Comparison of ENCODE assay signal across 2 cellular contexts in genomic region chr2:120277505-120278205, GRCh38.
TF ChIP-seq lines count a peak whose summit lies in the region.

No MANE protein-coding gene starts in this region.

TF ChIP-seq in HepG2, 621 proteins besides CTCF, POLR2A, EP300 and RAD21 (continues in another document):
- TF ChIP-seq FOXK2 (IDR thresholded peaks at IDR 0.05): peak; percentile 4; the same call in 1 of the 2 replicates
- no peak for TF ChIP-seq STAT6 (CRISPR knock-in tag; IDR thresholded peaks at IDR 0.05; ENCODE audit: borderline replicate concordance)
- TF ChIP-seq ZBTB1 (CRISPR knock-in tag; IDR thresholded peaks at IDR 0.05; ENCODE audit: borderline replicate concordance): no peak
- no peak for TF ChIP-seq RCOR2 (CRISPR knock-in tag; IDR thresholded peaks at IDR 0.05)
- TF ChIP-seq SUZ12 (IDR thresholded peaks at IDR 0.05; ENCODE audit: low read depth, low read length): no peak
- no peak for TF ChIP-seq ARNTL (CRISPR knock-in tag; IDR thresholded peaks at IDR 0.05)
- TF ChIP-seq ZNF672 (CRISPR knock-in tag; IDR thresholded peaks at IDR 0.05): 0 out of 2 replicates have a peak, but pooled peaks have one; percentile 34
- 0 out of 2 replicates have a peak, but pooled peaks have one; percentile 34 for TF ChIP-seq BATF2 (CRISPR knock-in tag; IDR thresholded peaks at IDR 0.05)
- no peak for TF ChIP-seq ZNF513 (CRISPR knock-in tag; conservative IDR thresholded peaks at IDR 0.05)
- TF ChIP-seq JUN (CRISPR knock-in tag; IDR thresholded peaks at IDR 0.05): no peak
- peak; percentile 40 for TF ChIP-seq ZNF282 (IDR thresholded peaks at IDR 0.05; ENCODE audit: partially characterized antibody)
- TF ChIP-seq ZNF484 (CRISPR knock-in tag; IDR thresholded peaks at IDR 0.05; ENCODE audit: borderline replicate concordance, low read depth): no peak
- TF ChIP-seq SOX6 (IDR thresholded peaks at IDR 0.05): 0 out of 2 replicates have a peak, but pooled peaks have one; percentile 11
- TF ChIP-seq SOX6 (CRISPR knock-in tag; IDR thresholded peaks at IDR 0.05): no peak
- no peak for TF ChIP-seq ZNF713 (CRISPR knock-in tag; IDR thresholded peaks at IDR 0.05)
- TF ChIP-seq ZNF512 (CRISPR knock-in tag; IDR thresholded peaks at IDR 0.05): no peak
- TF ChIP-seq, protein P1, sequence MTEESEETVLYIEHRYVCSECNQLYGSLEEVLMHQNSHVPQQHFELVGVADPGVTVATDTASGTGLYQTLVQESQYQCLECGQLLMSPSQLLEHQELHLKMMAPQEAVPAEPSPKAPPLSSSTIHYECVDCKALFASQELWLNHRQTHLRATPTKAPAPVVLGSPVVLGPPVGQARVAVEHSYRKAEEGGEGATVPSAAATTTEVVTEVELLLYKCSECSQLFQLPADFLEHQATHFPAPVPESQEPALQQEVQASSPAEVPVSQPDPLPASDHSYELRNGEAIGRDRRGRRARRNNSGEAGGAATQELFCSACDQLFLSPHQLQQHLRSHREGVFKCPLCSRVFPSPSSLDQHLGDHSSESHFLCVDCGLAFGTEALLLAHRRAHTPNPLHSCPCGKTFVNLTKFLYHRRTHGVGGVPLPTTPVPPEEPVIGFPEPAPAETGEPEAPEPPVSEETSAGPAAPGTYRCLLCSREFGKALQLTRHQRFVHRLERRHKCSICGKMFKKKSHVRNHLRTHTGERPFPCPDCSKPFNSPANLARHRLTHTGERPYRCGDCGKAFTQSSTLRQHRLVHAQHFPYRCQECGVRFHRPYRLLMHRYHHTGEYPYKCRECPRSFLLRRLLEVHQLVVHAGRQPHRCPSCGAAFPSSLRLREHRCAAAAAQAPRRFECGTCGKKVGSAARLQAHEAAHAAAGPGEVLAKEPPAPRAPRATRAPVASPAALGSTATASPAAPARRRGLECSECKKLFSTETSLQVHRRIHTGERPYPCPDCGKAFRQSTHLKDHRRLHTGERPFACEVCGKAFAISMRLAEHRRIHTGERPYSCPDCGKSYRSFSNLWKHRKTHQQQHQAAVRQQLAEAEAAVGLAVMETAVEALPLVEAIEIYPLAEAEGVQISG (CRISPR knock-in tag; IDR thresholded peaks at IDR 0.05): no peak
- TF ChIP-seq IKZF1 (IDR thresholded peaks at IDR 0.05): 0 out of 2 replicates have a peak, but pooled peaks have one; percentile 76
- peak; percentile 5; the same call in 1 of the 2 replicates for TF ChIP-seq ATF7 (IDR thresholded peaks at IDR 0.05)
- TF ChIP-seq ATF7 (CRISPR knock-in tag; IDR thresholded peaks at IDR 0.05): no peak
- no peak for TF ChIP-seq CBX1 (IDR thresholded peaks at IDR 0.05; ENCODE audit: low read depth)
- TF ChIP-seq PHB2 (IDR thresholded peaks at IDR 0.05; ENCODE audit: partially characterized antibody): peak; percentile 11
- TF ChIP-seq GTF3A (CRISPR knock-in tag; conservative IDR thresholded peaks at IDR 0.05): no peak

TF ChIP-seq in K562, 482 proteins besides CTCF, POLR2A, EP300 and RAD21:
- TF ChIP-seq, protein P2, sequence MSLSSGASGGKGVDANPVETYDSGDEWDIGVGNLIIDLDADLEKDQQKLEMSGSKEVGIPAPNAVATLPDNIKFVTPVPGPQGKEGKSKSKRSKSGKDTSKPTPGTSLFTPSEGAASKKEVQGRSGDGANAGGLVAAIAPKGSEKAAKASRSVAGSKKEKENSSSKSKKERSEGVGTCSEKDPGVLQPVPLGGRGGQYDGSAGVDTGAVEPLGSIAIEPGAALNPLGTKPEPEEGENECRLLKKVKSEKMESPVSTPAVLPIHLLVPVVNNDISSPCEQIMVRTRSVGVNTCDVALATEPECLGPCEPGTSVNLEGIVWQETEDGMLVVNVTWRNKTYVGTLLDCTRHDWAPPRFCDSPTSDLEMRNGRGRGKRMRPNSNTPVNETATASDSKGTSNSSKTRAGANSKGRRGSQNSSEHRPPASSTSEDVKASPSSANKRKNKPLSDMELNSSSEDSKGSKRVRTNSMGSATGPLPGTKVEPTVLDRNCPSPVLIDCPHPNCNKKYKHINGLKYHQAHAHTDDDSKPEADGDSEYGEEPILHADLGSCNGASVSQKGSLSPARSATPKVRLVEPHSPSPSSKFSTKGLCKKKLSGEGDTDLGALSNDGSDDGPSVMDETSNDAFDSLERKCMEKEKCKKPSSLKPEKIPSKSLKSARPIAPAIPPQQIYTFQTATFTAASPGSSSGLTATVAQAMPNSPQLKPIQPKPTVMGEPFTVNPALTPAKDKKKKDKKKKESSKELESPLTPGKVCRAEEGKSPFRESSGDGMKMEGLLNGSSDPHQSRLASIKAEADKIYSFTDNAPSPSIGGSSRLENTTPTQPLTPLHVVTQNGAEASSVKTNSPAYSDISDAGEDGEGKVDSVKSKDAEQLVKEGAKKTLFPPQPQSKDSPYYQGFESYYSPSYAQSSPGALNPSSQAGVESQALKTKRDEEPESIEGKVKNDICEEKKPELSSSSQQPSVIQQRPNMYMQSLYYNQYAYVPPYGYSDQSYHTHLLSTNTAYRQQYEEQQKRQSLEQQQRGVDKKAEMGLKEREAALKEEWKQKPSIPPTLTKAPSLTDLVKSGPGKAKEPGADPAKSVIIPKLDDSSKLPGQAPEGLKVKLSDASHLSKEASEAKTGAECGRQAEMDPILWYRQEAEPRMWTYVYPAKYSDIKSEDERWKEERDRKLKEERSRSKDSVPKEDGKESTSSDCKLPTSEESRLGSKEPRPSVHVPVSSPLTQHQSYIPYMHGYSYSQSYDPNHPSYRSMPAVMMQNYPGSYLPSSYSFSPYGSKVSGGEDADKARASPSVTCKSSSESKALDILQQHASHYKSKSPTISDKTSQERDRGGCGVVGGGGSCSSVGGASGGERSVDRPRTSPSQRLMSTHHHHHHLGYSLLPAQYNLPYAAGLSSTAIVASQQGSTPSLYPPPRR (CRISPR knock-in tag; IDR thresholded peaks at IDR 0.05; ENCODE audit: borderline replicate concordance): no peak
- TF ChIP-seq THRB (CRISPR knock-in tag; conservative IDR thresholded peaks at IDR 0.05) (peak; percentile 28; the same call in 1 of the 2 replicates), XRCC5 (IDR thresholded peaks at IDR 0.05; ENCODE audit: low read depth, low read length) (no peak), MAX (CRISPR knock-in tag; IDR thresholded peaks at IDR 0.05) (0 out of 2 replicates have a peak, but pooled peaks have one; percentile 14), SAFB (IDR thresholded peaks at IDR 0.05; ENCODE audit: borderline replicate concordance, low read depth, low read length) (no peak), HDAC1 (IDR thresholded peaks at IDR 0.05) (0 out of 4 replicates have a peak, but pooled peaks of 1 of the 2 experiments have one; percentile 27), ZNF263 (CRISPR knock-in tag; IDR thresholded peaks at IDR 0.05; ENCODE audit: borderline replicate concordance) (no peak), ZNF589 (CRISPR knock-in tag; IDR thresholded peaks at IDR 0.05; ENCODE audit: low read depth) (no peak), MTA2 (IDR thresholded peaks at IDR 0.05; ENCODE audit: low read depth) (no peak), ZBTB43 (CRISPR knock-in tag; IDR thresholded peaks at IDR 0.05) (peak; percentile 88; the same call in 1 of the 2 replicates), LCOR (CRISPR knock-in tag; IDR thresholded peaks at IDR 0.05) (no peak), ELF4 (CRISPR knock-in tag; IDR thresholded peaks at IDR 0.05) (0 out of 2 replicates have a peak, but pooled peaks have one; percentile 41), ATF4 (CRISPR knock-in tag; IDR thresholded peaks at IDR 0.05) (no peak), ZBTB1 (CRISPR knock-in tag; IDR thresholded peaks at IDR 0.05; ENCODE audit: borderline replicate concordance, low read depth) (no peak), GTF2F1 (IDR thresholded peaks at IDR 0.05; ENCODE audit: low read depth, low read length) (no peak), SUPT5H (IDR thresholded peaks at IDR 0.05) (0 out of 2 replicates have a peak, but pooled peaks have one; percentile 21), OTX1 (CRISPR knock-in tag; IDR thresholded peaks at IDR 0.05) (0 out of 2 replicates have a peak, but pooled peaks have one; percentile 11), CEBPB (tag; IDR thresholded peaks at IDR 0.05) (no peak), GTF2E2 (tag; IDR thresholded peaks at IDR 0.05) (no peak), WHSC1 (IDR thresholded peaks at IDR 0.05; ENCODE audit: low read length) (no peak), TAF7 (tag; IDR thresholded peaks at IDR 0.05) (no peak)
- TF ChIP-seq, protein P3, sequence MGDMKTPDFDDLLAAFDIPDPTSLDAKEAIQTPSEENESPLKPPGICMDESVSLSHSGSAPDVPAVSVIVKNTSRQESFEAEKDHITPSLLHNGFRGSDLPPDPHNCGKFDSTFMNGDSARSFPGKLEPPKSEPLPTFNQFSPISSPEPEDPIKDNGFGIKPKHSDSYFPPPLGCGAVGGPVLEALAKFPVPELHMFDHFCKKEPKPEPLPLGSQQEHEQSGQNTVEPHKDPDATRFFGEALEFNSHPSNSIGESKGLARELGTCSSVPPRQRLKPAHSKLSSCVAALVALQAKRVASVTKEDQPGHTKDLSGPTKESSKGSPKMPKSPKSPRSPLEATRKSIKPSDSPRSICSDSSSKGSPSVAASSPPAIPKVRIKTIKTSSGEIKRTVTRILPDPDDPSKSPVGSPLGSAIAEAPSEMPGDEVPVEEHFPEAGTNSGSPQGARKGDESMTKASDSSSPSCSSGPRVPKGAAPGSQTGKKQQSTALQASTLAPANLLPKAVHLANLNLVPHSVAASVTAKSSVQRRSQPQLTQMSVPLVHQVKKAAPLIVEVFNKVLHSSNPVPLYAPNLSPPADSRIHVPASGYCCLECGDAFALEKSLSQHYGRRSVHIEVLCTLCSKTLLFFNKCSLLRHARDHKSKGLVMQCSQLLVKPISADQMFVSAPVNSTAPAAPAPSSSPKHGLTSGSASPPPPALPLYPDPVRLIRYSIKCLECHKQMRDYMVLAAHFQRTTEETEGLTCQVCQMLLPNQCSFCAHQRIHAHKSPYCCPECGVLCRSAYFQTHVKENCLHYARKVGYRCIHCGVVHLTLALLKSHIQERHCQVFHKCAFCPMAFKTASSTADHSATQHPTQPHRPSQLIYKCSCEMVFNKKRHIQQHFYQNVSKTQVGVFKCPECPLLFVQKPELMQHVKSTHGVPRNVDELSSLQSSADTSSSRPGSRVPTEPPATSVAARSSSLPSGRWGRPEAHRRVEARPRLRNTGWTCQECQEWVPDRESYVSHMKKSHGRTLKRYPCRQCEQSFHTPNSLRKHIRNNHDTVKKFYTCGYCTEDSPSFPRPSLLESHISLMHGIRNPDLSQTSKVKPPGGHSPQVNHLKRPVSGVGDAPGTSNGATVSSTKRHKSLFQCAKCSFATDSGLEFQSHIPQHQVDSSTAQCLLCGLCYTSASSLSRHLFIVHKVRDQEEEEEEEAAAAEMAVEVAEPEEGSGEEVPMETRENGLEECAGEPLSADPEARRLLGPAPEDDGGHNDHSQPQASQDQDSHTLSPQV (IDR thresholded peaks at IDR 0.05): no peak
- TF ChIP-seq, protein P4, sequence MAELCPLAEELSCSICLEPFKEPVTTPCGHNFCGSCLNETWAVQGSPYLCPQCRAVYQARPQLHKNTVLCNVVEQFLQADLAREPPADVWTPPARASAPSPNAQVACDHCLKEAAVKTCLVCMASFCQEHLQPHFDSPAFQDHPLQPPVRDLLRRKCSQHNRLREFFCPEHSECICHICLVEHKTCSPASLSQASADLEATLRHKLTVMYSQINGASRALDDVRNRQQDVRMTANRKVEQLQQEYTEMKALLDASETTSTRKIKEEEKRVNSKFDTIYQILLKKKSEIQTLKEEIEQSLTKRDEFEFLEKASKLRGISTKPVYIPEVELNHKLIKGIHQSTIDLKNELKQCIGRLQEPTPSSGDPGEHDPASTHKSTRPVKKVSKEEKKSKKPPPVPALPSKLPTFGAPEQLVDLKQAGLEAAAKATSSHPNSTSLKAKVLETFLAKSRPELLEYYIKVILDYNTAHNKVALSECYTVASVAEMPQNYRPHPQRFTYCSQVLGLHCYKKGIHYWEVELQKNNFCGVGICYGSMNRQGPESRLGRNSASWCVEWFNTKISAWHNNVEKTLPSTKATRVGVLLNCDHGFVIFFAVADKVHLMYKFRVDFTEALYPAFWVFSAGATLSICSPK (IDR thresholded peaks at IDR 0.05; ENCODE audit: borderline replicate concordance): no peak
